Comparison of ENCODE assay signal across 1 cellular context in genomic region chr1:115649964-115650363, GRCh38.
TF ChIP-seq lines count a peak whose summit lies in the region.

No MANE protein-coding gene starts in this region.

TF ChIP-seq in WTC11, 78 proteins besides CTCF, POLR2A, EP300 and RAD21 (continued from another document):
- TF ChIP-seq, protein P1, sequence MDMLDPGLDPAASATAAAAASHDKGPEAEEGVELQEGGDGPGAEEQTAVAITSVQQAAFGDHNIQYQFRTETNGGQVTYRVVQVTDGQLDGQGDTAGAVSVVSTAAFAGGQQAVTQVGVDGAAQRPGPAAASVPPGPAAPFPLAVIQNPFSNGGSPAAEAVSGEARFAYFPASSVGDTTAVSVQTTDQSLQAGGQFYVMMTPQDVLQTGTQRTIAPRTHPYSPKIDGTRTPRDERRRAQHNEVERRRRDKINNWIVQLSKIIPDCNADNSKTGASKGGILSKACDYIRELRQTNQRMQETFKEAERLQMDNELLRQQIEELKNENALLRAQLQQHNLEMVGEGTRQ (CRISPR knock-in tag; IDR thresholded peaks at IDR 0.05): no peak
- TF ChIP-seq RORB (CRISPR knock-in tag; IDR thresholded peaks at IDR 0.05) (no peak), STAT6 (CRISPR knock-in tag; conservative IDR thresholded peaks at IDR 0.05; ENCODE audit: low read depth) (no peak)
